ENCODE assay signal across 1 cellular context in the genomic region with DNA sequence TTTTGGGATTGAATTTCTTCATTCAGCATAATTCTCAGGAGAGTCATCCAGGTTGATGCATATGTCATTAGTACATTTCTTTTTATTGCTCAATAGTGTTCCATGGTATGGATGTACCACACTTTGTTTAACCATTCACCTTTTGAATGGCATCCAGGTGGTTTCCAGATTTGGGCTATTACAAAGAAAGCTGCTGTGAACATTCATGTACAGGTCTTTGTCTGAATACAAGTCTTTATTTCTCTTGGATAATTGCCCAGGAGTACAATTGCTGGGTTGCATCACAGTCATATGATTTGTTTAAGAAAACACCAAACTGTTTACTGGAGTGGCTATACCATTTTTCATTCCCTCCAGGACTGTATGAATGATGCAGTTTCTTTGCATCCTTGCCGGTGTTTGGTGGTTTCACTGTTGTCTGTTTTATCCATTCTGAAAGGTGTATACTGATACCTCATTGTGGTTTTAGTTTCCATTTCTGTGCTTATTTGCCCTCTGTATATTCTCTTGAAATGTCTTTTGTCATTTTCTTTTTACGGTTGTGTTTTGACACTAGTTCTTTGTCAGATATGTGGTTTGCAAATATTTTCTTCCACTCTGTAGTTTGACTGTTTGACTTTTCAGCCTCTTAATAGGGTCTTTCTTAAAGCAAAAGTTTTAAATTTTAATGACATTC.
TF ChIP-seq lines count a peak whose summit lies in the region.

No MANE protein-coding gene starts in this region.

TF ChIP-seq in HEK293, 187 proteins besides CTCF, POLR2A, EP300 and RAD21 (continued from another document and continues in another):
- TF ChIP-seq, protein P1, sequence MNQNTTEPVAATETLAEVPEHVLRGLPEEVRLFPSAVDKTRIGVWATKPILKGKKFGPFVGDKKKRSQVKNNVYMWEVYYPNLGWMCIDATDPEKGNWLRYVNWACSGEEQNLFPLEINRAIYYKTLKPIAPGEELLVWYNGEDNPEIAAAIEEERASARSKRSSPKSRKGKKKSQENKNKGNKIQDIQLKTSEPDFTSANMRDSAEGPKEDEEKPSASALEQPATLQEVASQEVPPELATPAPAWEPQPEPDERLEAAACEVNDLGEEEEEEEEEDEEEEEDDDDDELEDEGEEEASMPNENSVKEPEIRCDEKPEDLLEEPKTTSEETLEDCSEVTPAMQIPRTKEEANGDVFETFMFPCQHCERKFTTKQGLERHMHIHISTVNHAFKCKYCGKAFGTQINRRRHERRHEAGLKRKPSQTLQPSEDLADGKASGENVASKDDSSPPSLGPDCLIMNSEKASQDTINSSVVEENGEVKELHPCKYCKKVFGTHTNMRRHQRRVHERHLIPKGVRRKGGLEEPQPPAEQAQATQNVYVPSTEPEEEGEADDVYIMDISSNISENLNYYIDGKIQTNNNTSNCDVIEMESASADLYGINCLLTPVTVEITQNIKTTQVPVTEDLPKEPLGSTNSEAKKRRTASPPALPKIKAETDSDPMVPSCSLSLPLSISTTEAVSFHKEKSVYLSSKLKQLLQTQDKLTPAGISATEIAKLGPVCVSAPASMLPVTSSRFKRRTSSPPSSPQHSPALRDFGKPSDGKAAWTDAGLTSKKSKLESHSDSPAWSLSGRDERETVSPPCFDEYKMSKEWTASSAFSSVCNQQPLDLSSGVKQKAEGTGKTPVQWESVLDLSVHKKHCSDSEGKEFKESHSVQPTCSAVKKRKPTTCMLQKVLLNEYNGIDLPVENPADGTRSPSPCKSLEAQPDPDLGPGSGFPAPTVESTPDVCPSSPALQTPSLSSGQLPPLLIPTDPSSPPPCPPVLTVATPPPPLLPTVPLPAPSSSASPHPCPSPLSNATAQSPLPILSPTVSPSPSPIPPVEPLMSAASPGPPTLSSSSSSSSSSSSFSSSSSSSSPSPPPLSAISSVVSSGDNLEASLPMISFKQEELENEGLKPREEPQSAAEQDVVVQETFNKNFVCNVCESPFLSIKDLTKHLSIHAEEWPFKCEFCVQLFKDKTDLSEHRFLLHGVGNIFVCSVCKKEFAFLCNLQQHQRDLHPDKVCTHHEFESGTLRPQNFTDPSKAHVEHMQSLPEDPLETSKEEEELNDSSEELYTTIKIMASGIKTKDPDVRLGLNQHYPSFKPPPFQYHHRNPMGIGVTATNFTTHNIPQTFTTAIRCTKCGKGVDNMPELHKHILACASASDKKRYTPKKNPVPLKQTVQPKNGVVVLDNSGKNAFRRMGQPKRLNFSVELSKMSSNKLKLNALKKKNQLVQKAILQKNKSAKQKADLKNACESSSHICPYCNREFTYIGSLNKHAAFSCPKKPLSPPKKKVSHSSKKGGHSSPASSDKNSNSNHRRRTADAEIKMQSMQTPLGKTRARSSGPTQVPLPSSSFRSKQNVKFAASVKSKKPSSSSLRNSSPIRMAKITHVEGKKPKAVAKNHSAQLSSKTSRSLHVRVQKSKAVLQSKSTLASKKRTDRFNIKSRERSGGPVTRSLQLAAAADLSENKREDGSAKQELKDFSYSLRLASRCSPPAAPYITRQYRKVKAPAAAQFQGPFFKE (tag by site-specific recombination; IDR thresholded peaks at IDR 0.05; ENCODE audit: borderline replicate concordance) = no peak
- TF ChIP-seq ZSCAN30 (tag by site-specific recombination; IDR thresholded peaks at IDR 0.05) (peak; percentile 47; the same call in 1 of the 2 replicates), HOXA7 (CRISPR knock-in tag; IDR thresholded peaks at IDR 0.05; ENCODE audit: borderline replicate concordance) (no peak), ZNF555 (tag by site-specific recombination; conservative IDR thresholded peaks at IDR 0.05) (no peak), ZNF530 (tag by site-specific recombination; IDR thresholded peaks at IDR 0.05; ENCODE audit: low read depth) (no peak), SP2 (tag by site-specific recombination; IDR thresholded peaks at IDR 0.05) (no peak), ZNF48 (tag by site-specific recombination; IDR thresholded peaks at IDR 0.05) (no peak), TCF7L2 (IDR thresholded peaks at IDR 0.05; ENCODE audit: borderline replicate concordance, low read depth, low read length) (no peak), ZNF830 (tag by site-specific recombination; IDR thresholded peaks at IDR 0.05; ENCODE audit: low read depth) (no peak), ZNF302 (tag by site-specific recombination; IDR thresholded peaks at IDR 0.05; ENCODE audit: low read depth) (no peak), ZBTB21 (tag by site-specific recombination; IDR thresholded peaks at IDR 0.05) (no peak), ZNF169 (tag by site-specific recombination; IDR thresholded peaks at IDR 0.05) (no peak), ZFP37 (tag by site-specific recombination; IDR thresholded peaks at IDR 0.05) (no peak), BCL11A (tag by site-specific recombination; IDR thresholded peaks at IDR 0.05; ENCODE audit: low read depth) (0 out of 2 replicates have a peak, but pooled peaks have one; percentile 27), MYNN (tag by site-specific recombination; IDR thresholded peaks at IDR 0.05; ENCODE audit: borderline replicate concordance) (no peak), KLF8 (tag by site-specific recombination; IDR thresholded peaks at IDR 0.05) (peak; percentile 54; the same call in 1 of the 2 replicates), ZNF629 (tag by site-specific recombination; IDR thresholded peaks at IDR 0.05) (peak; percentile 78), ZNF146 (tag by site-specific recombination; IDR thresholded peaks at IDR 0.05) (peak; percentile 57), SCRT1 (tag by site-specific recombination; IDR thresholded peaks at IDR 0.05; ENCODE audit: borderline replicate concordance) (no peak), KLF1 (tag by site-specific recombination; IDR thresholded peaks at IDR 0.05) (no peak), SP3 (tag by site-specific recombination; IDR thresholded peaks at IDR 0.05) (peak; percentile 25; the same call in 1 of the 2 replicates), MEIS1 (CRISPR knock-in tag; IDR thresholded peaks at IDR 0.05; ENCODE audit: borderline replicate concordance) (no peak), SALL2 (tag by site-specific recombination; IDR thresholded peaks at IDR 0.05; ENCODE audit: borderline replicate concordance) (no peak), ZNF324 (tag by site-specific recombination; IDR thresholded peaks at IDR 0.05) (no peak), IKZF3 (tag by site-specific recombination; IDR thresholded peaks at IDR 0.05) (no peak)
- TF ChIP-seq, protein P2, sequence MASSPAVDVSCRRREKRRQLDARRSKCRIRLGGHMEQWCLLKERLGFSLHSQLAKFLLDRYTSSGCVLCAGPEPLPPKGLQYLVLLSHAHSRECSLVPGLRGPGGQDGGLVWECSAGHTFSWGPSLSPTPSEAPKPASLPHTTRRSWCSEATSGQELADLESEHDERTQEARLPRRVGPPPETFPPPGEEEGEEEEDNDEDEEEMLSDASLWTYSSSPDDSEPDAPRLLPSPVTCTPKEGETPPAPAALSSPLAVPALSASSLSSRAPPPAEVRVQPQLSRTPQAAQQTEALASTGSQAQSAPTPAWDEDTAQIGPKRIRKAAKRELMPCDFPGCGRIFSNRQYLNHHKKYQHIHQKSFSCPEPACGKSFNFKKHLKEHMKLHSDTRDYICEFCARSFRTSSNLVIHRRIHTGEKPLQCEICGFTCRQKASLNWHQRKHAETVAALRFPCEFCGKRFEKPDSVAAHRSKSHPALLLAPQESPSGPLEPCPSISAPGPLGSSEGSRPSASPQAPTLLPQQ (tag by site-specific recombination; IDR thresholded peaks at IDR 0.05) = 0 out of 2 replicates have a peak, but pooled peaks have one; percentile 60
- TF ChIP-seq, protein P3, sequence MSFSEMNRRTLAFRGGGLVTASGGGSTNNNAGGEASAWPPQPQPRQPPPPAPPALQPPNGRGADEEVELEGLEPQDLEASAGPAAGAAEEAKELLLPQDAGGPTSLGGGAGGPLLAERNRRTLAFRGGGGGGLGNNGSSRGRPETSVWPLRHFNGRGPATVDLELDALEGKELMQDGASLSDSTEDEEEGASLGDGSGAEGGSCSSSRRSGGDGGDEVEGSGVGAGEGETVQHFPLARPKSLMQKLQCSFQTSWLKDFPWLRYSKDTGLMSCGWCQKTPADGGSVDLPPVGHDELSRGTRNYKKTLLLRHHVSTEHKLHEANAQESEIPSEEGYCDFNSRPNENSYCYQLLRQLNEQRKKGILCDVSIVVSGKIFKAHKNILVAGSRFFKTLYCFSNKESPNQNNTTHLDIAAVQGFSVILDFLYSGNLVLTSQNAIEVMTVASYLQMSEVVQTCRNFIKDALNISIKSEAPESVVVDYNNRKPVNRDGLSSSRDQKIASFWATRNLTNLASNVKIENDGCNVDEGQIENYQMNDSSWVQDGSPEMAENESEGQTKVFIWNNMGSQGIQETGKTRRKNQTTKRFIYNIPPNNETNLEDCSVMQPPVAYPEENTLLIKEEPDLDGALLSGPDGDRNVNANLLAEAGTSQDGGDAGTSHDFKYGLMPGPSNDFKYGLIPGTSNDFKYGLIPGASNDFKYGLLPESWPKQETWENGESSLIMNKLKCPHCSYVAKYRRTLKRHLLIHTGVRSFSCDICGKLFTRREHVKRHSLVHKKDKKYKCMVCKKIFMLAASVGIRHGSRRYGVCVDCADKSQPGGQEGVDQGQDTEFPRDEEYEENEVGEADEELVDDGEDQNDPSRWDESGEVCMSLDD (tag by site-specific recombination; IDR thresholded peaks at IDR 0.05) = no peak
- TF ChIP-seq, protein P4, sequence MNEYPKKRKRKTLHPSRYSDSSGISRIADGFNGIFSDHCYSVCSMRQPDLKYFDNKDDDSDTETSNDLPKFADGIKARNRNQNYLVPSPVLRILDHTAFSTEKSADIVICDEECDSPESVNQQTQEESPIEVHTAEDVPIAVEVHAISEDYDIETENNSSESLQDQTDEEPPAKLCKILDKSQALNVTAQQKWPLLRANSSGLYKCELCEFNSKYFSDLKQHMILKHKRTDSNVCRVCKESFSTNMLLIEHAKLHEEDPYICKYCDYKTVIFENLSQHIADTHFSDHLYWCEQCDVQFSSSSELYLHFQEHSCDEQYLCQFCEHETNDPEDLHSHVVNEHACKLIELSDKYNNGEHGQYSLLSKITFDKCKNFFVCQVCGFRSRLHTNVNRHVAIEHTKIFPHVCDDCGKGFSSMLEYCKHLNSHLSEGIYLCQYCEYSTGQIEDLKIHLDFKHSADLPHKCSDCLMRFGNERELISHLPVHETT (tag by site-specific recombination; IDR thresholded peaks at IDR 0.05) = no peak
- TF ChIP-seq, protein P5, sequence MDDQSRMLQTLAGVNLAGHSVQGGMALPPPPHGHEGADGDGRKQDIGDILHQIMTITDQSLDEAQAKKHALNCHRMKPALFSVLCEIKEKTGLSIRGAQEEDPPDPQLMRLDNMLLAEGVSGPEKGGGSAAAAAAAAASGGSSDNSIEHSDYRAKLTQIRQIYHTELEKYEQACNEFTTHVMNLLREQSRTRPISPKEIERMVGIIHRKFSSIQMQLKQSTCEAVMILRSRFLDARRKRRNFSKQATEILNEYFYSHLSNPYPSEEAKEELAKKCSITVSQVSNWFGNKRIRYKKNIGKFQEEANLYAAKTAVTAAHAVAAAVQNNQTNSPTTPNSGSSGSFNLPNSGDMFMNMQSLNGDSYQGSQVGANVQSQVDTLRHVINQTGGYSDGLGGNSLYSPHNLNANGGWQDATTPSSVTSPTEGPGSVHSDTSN (CRISPR knock-in tag; IDR thresholded peaks at IDR 0.05) = no peak
- TF ChIP-seq, protein P6, sequence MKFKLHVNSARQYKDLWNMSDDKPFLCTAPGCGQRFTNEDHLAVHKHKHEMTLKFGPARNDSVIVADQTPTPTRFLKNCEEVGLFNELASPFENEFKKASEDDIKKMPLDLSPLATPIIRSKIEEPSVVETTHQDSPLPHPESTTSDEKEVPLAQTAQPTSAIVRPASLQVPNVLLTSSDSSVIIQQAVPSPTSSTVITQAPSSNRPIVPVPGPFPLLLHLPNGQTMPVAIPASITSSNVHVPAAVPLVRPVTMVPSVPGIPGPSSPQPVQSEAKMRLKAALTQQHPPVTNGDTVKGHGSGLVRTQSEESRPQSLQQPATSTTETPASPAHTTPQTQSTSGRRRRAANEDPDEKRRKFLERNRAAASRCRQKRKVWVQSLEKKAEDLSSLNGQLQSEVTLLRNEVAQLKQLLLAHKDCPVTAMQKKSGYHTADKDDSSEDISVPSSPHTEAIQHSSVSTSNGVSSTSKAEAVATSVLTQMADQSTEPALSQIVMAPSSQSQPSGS (tag by site-specific recombination; IDR thresholded peaks at IDR 0.05; ENCODE audit: low read depth) = 0 out of 2 replicates have a peak, but pooled peaks have one; percentile 29
- TF ChIP-seq, protein P7, sequence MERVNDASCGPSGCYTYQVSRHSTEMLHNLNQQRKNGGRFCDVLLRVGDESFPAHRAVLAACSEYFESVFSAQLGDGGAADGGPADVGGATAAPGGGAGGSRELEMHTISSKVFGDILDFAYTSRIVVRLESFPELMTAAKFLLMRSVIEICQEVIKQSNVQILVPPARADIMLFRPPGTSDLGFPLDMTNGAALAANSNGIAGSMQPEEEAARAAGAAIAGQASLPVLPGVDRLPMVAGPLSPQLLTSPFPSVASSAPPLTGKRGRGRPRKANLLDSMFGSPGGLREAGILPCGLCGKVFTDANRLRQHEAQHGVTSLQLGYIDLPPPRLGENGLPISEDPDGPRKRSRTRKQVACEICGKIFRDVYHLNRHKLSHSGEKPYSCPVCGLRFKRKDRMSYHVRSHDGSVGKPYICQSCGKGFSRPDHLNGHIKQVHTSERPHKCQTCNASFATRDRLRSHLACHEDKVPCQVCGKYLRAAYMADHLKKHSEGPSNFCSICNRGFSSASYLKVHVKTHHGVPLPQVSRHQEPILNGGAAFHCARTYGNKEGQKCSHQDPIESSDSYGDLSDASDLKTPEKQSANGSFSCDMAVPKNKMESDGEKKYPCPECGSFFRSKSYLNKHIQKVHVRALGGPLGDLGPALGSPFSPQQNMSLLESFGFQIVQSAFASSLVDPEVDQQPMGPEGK (tag by site-specific recombination; IDR thresholded peaks at IDR 0.05) = no peak
- TF ChIP-seq, protein P8, sequence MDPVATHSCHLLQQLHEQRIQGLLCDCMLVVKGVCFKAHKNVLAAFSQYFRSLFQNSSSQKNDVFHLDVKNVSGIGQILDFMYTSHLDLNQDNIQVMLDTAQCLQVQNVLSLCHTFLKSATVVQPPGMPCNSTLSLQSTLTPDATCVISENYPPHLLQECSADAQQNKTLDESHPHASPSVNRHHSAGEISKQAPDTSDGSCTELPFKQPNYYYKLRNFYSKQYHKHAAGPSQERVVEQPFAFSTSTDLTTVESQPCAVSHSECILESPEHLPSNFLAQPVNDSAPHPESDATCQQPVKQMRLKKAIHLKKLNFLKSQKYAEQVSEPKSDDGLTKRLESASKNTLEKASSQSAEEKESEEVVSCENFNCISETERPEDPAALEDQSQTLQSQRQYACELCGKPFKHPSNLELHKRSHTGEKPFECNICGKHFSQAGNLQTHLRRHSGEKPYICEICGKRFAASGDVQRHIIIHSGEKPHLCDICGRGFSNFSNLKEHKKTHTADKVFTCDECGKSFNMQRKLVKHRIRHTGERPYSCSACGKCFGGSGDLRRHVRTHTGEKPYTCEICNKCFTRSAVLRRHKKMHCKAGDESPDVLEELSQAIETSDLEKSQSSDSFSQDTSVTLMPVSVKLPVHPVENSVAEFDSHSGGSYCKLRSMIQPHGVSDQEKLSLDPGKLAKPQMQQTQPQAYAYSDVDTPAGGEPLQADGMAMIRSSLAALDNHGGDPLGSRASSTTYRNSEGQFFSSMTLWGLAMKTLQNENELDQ (tag by site-specific recombination; IDR thresholded peaks at IDR 0.05; ENCODE audit: low read depth) = no peak
- TF ChIP-seq, protein P9, sequence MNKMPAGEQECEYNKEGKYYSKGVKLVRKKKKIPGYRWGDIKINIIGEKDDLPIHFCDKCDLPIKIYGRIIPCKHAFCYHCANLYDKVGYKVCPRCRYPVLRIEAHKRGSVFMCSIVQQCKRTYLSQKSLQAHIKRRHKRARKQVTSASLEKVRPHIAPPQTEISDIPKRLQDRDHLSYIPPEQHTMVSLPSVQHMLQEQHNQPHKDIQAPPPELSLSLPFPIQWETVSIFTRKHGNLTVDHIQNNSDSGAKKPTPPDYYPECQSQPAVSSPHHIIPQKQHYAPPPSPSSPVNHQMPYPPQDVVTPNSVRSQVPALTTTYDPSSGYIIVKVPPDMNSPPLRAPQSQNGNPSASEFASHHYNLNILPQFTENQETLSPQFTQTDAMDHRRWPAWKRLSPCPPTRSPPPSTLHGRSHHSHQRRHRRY (tag by site-specific recombination; IDR thresholded peaks at IDR 0.05) = no peak
